9 cellular contexts compared by ENCODE assay signal in the genomic region with DNA sequence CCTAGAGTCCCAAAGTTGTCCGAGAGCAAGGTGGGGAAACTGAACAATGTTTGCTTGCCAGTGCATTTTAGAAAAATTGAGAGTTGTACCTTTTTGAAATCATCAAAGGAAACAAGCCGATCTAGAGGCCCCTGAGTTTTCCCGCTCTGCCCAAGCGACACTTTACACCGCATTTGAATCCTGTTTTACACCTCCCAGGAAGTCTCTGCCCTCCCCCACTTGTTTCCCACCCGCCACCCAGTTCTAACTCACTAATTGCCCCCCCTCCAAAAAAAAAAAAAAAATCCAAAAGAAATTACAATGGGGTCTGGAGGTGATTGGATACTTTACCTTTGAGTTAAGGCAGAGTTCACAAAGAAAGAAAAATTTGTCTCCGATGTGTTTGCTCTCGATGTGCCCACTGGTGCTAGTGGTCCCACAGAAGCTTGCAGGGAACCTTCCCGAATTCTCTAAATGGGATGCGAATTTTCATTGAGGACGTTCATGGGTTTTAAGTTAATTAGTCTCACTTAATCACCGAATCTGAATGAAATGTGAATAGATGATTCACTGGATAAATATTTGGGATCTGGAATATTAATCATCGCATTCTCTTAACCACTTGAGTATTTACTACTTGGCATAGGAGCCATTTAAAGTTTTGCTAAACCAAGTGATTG. TPM values are rescaled to one million over a fixed set of nuclear protein-coding genes. Genes with fewer than 3 reads are reported as not detected.
DNase-seq lines count a peak whose midpoint lies in the region; ATAC-seq, FAIRE-seq and TF ChIP-seq lines count a peak whose summit lies in the region.
"Had no signal": no experiment of that assay in that cellular context is flagged by ENCODE, and none has a peak within 500 bp of the region (broad histone marks: within the 10 kb centered on the region; RNA-seq: fewer than 3 reads in every experiment).

No MANE protein-coding gene starts in this region.

- TF ChIP-seq EP300 in HepG2 (IDR thresholded peaks at IDR 0.05; ENCODE audit: low read depth in 2 of 2, low read length in 2 of 2) (no peak), HepG2 (CRISPR knock-in tag; IDR thresholded peaks at IDR 0.05; ENCODE audit: borderline replicate concordance) (no peak)

- peaks cover 1% of the 10 kb centered on the region for H3K9me3 Mint-ChIP-seq in astrocyte (ENCODE audit: unreplicated experiment)

- intact Hi-C loops in HepG2 (cut with micrococcal nuclease; ENCODE audit: unreplicated experiment) (loop anchor here (5.0 to 10.0 kb wide), 4 partner anchors 111 to 522 kb away; no protein-coding TSS in a partner anchor), right lobe of liver (cut with DNase I) (no loop called here)

- no peak for FAIRE-seq in HepG2 (lab: Jason Lieb, UNC)
- peak; percentile 89 for FAIRE-seq in astrocyte (lab: Jason Lieb, UNC)
- no peak for FAIRE-seq in keratinocyte (lab: Jason Lieb, UNC)

- H3K79me2 ChIP-seq in HepG2 (ENCODE audit: insufficient read depth, low read length) (peaks cover 83% of the 10 kb centered on the region), astrocyte (ENCODE audit: insufficient read depth, low read length) (peaks cover 78% of the 10 kb centered on the region), keratinocyte (ENCODE audit: control insufficient read depth, insufficient read depth, low read length) (peaks cover 91% of the 10 kb centered on the region)

- no peak overlapping the region for H2AFZ ChIP-seq in HepG2 (ENCODE audit: low read length)
- no peak overlapping the region for H2AFZ ChIP-seq in astrocyte (ENCODE audit: low read depth, low read length)
- no peak overlapping the region for H2AFZ ChIP-seq in keratinocyte (ENCODE audit: control insufficient read depth, low read length)

- peak overlapping the region; percentile 98 for H3K4me3 Mint-ChIP-seq in astrocyte (ENCODE audit: unreplicated experiment)

- TF ChIP-seq CTCF in HepG2 (CRISPR knock-in tag; IDR thresholded peaks at IDR 0.05) = no peak
- TF ChIP-seq CTCF in right lobe of liver (IDR thresholded peaks at IDR 0.05) = no peak
- TF ChIP-seq CTCF in astrocyte (IDR thresholded peaks at IDR 0.05; ENCODE audit: insufficient read depth, low read depth, low read length) = no peak
- TF ChIP-seq CTCF in keratinocyte (optimal IDR thresholded peaks at IDR 0.05 in 1 of 3, IDR thresholded peaks at IDR 0.05 in 1 of 3, conservative IDR thresholded peaks at IDR 0.05 in 1 of 3; ENCODE audit: extremely low read depth in 1 of 3, insufficient read depth in 2 of 3, low read length in 3 of 3) = no peak
- TF ChIP-seq CTCF in GM13977 (IDR thresholded peaks at IDR 0.05; ENCODE audit: extremely low read depth, insufficient read depth, missing control alignments) = no peak

- H3K4me1 Mint-ChIP-seq in astrocyte (ENCODE audit: low read depth, unreplicated experiment) = peaks cover 28% of the 10 kb centered on the region

- dilution Hi-C loops in keratinocyte (cut with MboI; ENCODE audit: extremely low pct_ligation_motif_present, low sequenced_read_pairs) = no loop called here

- H3K27ac ChIP-seq in HepG2 (ENCODE audit: extremely low read length, insufficient read depth, low read length) (peak overlapping the region; percentile 84), right lobe of liver (no peak overlapping the region), astrocyte (ENCODE audit: low read depth, low read length) (peak overlapping the region; percentile 89), keratinocyte (ENCODE audit: control insufficient read depth, insufficient read depth, low read length) (peak overlapping the region; percentile 79)

- POLR2A ChIA-PET in HepG2 (lab: Yijun Ruan, JAX) = interaction anchor here (1.8 to 2.1 kb wide), 2 partner anchors 104 to 135 kb away, joined by 5 to 7 read pairs; no protein-coding TSS in a partner anchor

- H3K27me3 ChIP-seq in HepG2 (ENCODE audit: control insufficient read depth in 1 of 2, insufficient read depth in 2 of 2, low read length in 2 of 2) (no peaks in the 10 kb centered on the region; a peak in 1 of 5 replicates), right lobe of liver (peaks cover 10 to 13% of the 10 kb centered on the region in 2 donors), astrocyte (ENCODE audit: insufficient read depth, low read length) (no peaks in the 10 kb centered on the region), keratinocyte (ENCODE audit: control insufficient read depth, extremely low read depth, insufficient read depth, low read length) (no peaks in the 10 kb centered on the region)

- H3K4me2 ChIP-seq in HepG2 (ENCODE audit: low read depth, low read length) = peak overlapping the region; percentile 99
- peak overlapping the region; percentile 97 for H3K4me2 ChIP-seq in astrocyte (ENCODE audit: low read length)
- peak overlapping the region; percentile 97 for H3K4me2 ChIP-seq in keratinocyte (ENCODE audit: control insufficient read depth, extremely low read depth, insufficient read depth, low read depth, low read length)

- H3K9me3 ChIP-seq in HepG2 (ENCODE audit: low read length) (no peaks in the 10 kb centered on the region), right lobe of liver (no peaks in the 10 kb centered on the region), astrocyte (ENCODE audit: insufficient read depth, low read depth, low read length) (no peaks in the 10 kb centered on the region), keratinocyte (ENCODE audit: control insufficient read depth, low read depth, low read length) (no peaks in the 10 kb centered on the region)

- peak overlapping the region; percentile 76 to 98 (median 97) for H3K4me3 ChIP-seq in HepG2 (replicated peaks in 1 of 3; ENCODE audit: insufficient read depth in 1 of 3, low read depth in 2 of 3, low read length in 3 of 3)
- H3K4me3 ChIP-seq in right lobe of liver = no peak overlapping the region
- peak overlapping the region; percentile 94 for H3K4me3 ChIP-seq in astrocyte (ENCODE audit: insufficient read depth, low read depth, low read length)
- H3K4me3 ChIP-seq in keratinocyte (ENCODE audit: control insufficient read depth in 2 of 3, extremely low read depth in 1 of 3, insufficient read depth in 2 of 3, low read depth in 1 of 3, low read length in 3 of 3) = peak overlapping the region; percentile 82 to 96 (median 87)

- TSS peak; percentile 24 for BruUV-seq in HepG2 (replicated peaks; lab: Mats Ljungman, UMichigan)

- TF ChIP-seq RAD21 in HepG2 (CRISPR knock-in tag; IDR thresholded peaks at IDR 0.05) = no peak

- CTCF ChIA-PET in HepG2 (lab: Yijun Ruan, JAX; ENCODE audit: low intra/inter-chr PET ratio, low total read pairs) = no interaction called here

- in situ Hi-C loops in HepG2 (cut with HindIII; ENCODE audit: extremely low pct_ligation_motif_present, low pct_unique_long_range_greater_than_20kb) (no loop called here), GM13977 (cut with MboI; ENCODE audit: low pct_unique_long_range_greater_than_20kb, low sequenced_read_pairs, unreplicated experiment) (no loop called here)

- H3K36me3 ChIP-seq in HepG2 (replicated peaks in 1 of 2; ENCODE audit: control insufficient read depth in 1 of 2, insufficient read depth in 2 of 2, low read length in 2 of 2) (peaks cover 3 to 13% of the 10 kb centered on the region in 2 experiments; a peak in 3 of 5 replicates), right lobe of liver (no peaks in the 10 kb centered on the region), astrocyte (ENCODE audit: insufficient read depth, low read length) (peaks cover 27% of the 10 kb centered on the region), keratinocyte (ENCODE audit: control insufficient read depth in 2 of 2, extremely low read depth in 1 of 2, insufficient read depth in 2 of 2, low read length in 2 of 2) (peaks cover 7 to 13% of the 10 kb centered on the region in 2 experiments)

- no peaks in the 10 kb centered on the region for H3K27me3 Mint-ChIP-seq in astrocyte (ENCODE audit: low read depth, unreplicated experiment)

- H3K4me1 ChIP-seq in HepG2 (ENCODE audit: insufficient read depth, low read length) = peaks cover 41% of the 10 kb centered on the region
- H3K4me1 ChIP-seq in right lobe of liver = peaks cover 0 to 24% (median 3%) of the 10 kb centered on the region in 4 donors
- peaks cover 22% of the 10 kb centered on the region for H3K4me1 ChIP-seq in astrocyte (ENCODE audit: insufficient read depth, low read length)
- peaks cover 43% of the 10 kb centered on the region for H3K4me1 ChIP-seq in keratinocyte (ENCODE audit: control insufficient read depth, extremely low read depth, insufficient read depth, low read length)

- H4K20me1 ChIP-seq in HepG2 (ENCODE audit: insufficient read depth, low read length) (no peaks in the 10 kb centered on the region; the same call in 1 of the 2 replicates), astrocyte (ENCODE audit: insufficient read depth, low read length) (no peaks in the 10 kb centered on the region), keratinocyte (ENCODE audit: control insufficient read depth, extremely low read depth, insufficient read depth, low read length) (no peaks in the 10 kb centered on the region)

- no peak for TF ChIP-seq POLR2A in HepG2 (IDR thresholded peaks at IDR 0.05; ENCODE audit: insufficient read depth in 1 of 2, low read depth in 2 of 2, low read length in 2 of 2)
- no peak for TF ChIP-seq POLR2A in right lobe of liver (IDR thresholded peaks at IDR 0.05)

- H3K9ac ChIP-seq in HepG2 (ENCODE audit: insufficient read depth, low read depth, low read length) = peak overlapping the region; percentile 76
- peak overlapping the region; percentile 97 for H3K9ac ChIP-seq in astrocyte (ENCODE audit: low read length)
- peak overlapping the region; percentile 96 for H3K9ac ChIP-seq in keratinocyte (ENCODE audit: control insufficient read depth, extremely low read depth, insufficient read depth, low read length)

- 1% methylated on average over 13 of the region's 13 CpGs for WGBS in HepG2 (ENCODE audit: low lambda C conversion rate)
- WGBS in right lobe of liver (ENCODE audit: insufficient coverage, low coverage, low lambda C conversion rate, missing lambda C conversion rate) = 34% methylated on average over 13 of the region's 13 CpGs

- H3K9me1 ChIP-seq in keratinocyte (ENCODE audit: control insufficient read depth, extremely low read depth, insufficient read depth, low read length) = no peaks in the 10 kb centered on the region

- DNase-seq in HepG2 (ENCODE audit: low spot score) = no peak
- DNase-seq in right lobe of liver = no peak
- DNase-seq in astrocyte (ENCODE audit: low read depth) = peak; percentile 80
- no peak for DNase-seq in keratinocyte (ENCODE audit: low read depth, low spot score)
- no peak for DNase-seq in stimulated activated CD4-positive, alpha-beta T cell treated with anti-CD3 and anti-CD28 coated beads, Interleukin-2, amount 100 ng/mL, for 24 hours
- DNase-seq in GM13977 (ENCODE audit: low spot score) = no peak
- DNase-seq in midbrain (lab: John Stamatoyannopoulos, UW) = no peak

- peaks cover 8% of the 10 kb centered on the region for H3K36me3 Mint-ChIP-seq in astrocyte (ENCODE audit: low read depth, unreplicated experiment)
- H3K36me3 Mint-ChIP-seq: IgD-negative memory B cell had no signal

- peak overlapping the region; percentile 99 for H3K27ac Mint-ChIP-seq in astrocyte (ENCODE audit: unreplicated experiment)
- H3K27ac Mint-ChIP-seq: IgD-negative memory B cell had no signal

- no peak for ATAC-seq in HepG2
- no peak for ATAC-seq in right lobe of liver
- no peak for ATAC-seq in HG02973 (IDR thresholded peaks at IDR 0.05; ENCODE audit: unreplicated experiment)

RNA-seq across cellular contexts. Expression of a gene that starts 2.4 kb away (rescaled TPM):
- total RNA-seq in HepG2 (2016; rRNA removed; fragmentation: Illumina TruSeq; extraction: Trizol) = 72.0 and 104 TPM in 2 replicates
- total RNA-seq in HepG2 (2016; cell fraction: cytosol; rRNA removed; fragmentation: Illumina TruSeq; extraction: Trizol; ENCODE audit: low read depth) = 10.3 and 11.3 TPM in 2 replicates
- total RNA-seq in HepG2 (2016; cell fraction: insoluble cytoplasmic fraction; rRNA removed; fragmentation: Illumina TruSeq; extraction: Trizol) = 70.8 and 101 TPM in 2 replicates
- 53.4 and 58.8 TPM in 2 replicates for total RNA-seq in HepG2 (2016; cell fraction: membrane; rRNA removed; fragmentation: Illumina TruSeq; extraction: Trizol)
- total RNA-seq in HepG2 (2016; cell fraction: nucleus; rRNA removed; fragmentation: Illumina TruSeq; extraction: Trizol) = 103 and 110 TPM in 2 replicates
- polyA plus RNA-seq in HepG2 (2011; rRNA removed) = 50.6 and 78.1 TPM in 2 replicates
- 32.1 and 38.5 TPM in 2 replicates for polyA plus RNA-seq in HepG2 (2011; cell fraction: cytosol; rRNA removed)
- polyA plus RNA-seq in HepG2 (2011; cell fraction: nucleus; rRNA removed) = 54.1 and 79.2 TPM in 2 replicates
- polyA plus RNA-seq in HepG2 (2012) = 52.3 and 73.9 TPM in 2 replicates
- 14.3 and 15.4 TPM in 2 replicates for polyA plus RNA-seq in HepG2 (2016; cell fraction: cytosol; fragmentation: Illumina TruSeq; extraction: Trizol; ENCODE audit: low read depth)
- 174 and 181 TPM in 2 replicates for polyA plus RNA-seq in HepG2 (2016; cell fraction: insoluble cytoplasmic fraction; fragmentation: Illumina TruSeq; extraction: Trizol; ENCODE audit: low read depth)
- polyA plus RNA-seq in HepG2 (2016; cell fraction: membrane; fragmentation: Illumina TruSeq; extraction: Trizol; ENCODE audit: low read depth) = 53.7 and 56.6 TPM in 2 replicates
- polyA plus RNA-seq in HepG2 (2016; cell fraction: nucleus; fragmentation: Illumina TruSeq; extraction: Trizol; ENCODE audit: insufficient read depth, low read depth) = 130 and 131 TPM in 2 replicates
- 1.8 and 64.4 TPM in 2 replicates for polyA minus RNA-seq in HepG2 (2011; rRNA and poly(A)+ RNA removed; ENCODE audit: low replicate concordance)
- polyA minus RNA-seq in HepG2 (2011; cell fraction: cytosol; rRNA and poly(A)+ RNA removed) = 59.6 and 77.1 TPM in 2 replicates
- polyA minus RNA-seq in HepG2 (2011; cell fraction: nucleus; rRNA and poly(A)+ RNA removed) = 137 and 165 TPM in 2 replicates
- under 1 TPM in 1 of 6 experiments, not detected in 5; 0.04 TPM for total RNA-seq in right lobe of liver
- 199 and 214 TPM in 2 replicates for total RNA-seq in astrocyte
- polyA plus RNA-seq in keratinocyte = 64.8 to 122 TPM (median 81.0 TPM) in 3 replicates
- polyA plus RNA-seq in keratinocyte (2011; ENCODE audit: low read depth) = 7.8 TPM
- 59.5 and 111 TPM in 2 replicates for polyA plus RNA-seq in keratinocyte (2011; cell fraction: cytosol; rRNA removed)
- polyA plus RNA-seq in keratinocyte (2011; cell fraction: nucleus; rRNA removed) = 150 and 155 TPM in 2 replicates
- polyA plus RNA-seq in keratinocyte (2012; ENCODE audit: low replicate concordance) = 15.2 and 97.6 TPM in 2 replicates
- 40.2 to 165 TPM (median 59.4 TPM) in 3 replicates for polyA minus RNA-seq in keratinocyte
- polyA minus RNA-seq in keratinocyte (2011; cell fraction: cytosol; rRNA and poly(A)+ RNA removed) = 152 TPM
- polyA minus RNA-seq in keratinocyte (2011; cell fraction: nucleus; rRNA and poly(A)+ RNA removed) = 169 and 356 TPM in 2 replicates
- polyA plus RNA-seq: IgD-negative memory B cell had no signal

Comparison
In these comparisons a context has a peak if more than half of its experiments do, and no peak if none do; other contexts are left out.
1. H3K27ac ChIP-seq: peak in HepG2 (single experiment), astrocyte (single experiment) and keratinocyte (single experiment); none in right lobe of liver (0 of 3).
2. H3K4me3 ChIP-seq: peak in HepG2 (3 of 3), astrocyte (single experiment) and keratinocyte (3 of 3); none in right lobe of liver (0 of 3).
3. RNA of a gene that starts 2.4 kb away (total RNA-seq): 199 to 214 TPM in astrocyte and 10.3 to 110 TPM in HepG2; 0.04 TPM in right lobe of liver; every median in the first group is over 10 times any median in the second.
4. Peak in every context shown above with its lines, with median percentiles within 50 percentile points of each other: H3K4me2 ChIP-seq and H3K9ac ChIP-seq.